ENCODE assay signal across 13 cellular contexts in the genomic region with DNA sequence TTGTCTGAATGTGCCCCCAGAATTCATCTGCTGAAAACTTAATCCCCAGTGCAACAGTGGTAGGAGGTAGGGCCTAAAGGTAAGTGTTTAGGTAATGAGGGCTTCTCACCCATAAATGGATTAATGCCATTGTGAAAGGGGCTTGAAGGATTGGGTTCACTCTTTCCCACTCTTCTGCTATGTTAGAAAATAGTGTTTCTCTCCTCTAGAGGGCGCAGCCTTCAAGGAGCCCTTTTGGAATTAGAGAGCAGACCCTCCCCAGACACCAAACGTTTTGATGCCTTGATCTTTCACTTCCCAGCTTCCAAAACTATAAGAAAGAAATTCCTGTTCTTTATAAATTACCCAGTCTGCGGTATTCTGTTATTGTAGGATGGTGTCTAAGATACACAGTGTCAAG.
A peak's percentile ranks its signal among the peaks of the same experiment; 100 is the strongest.
DNase-seq lines count a peak whose midpoint lies in the region; ATAC-seq and TF ChIP-seq lines count a peak whose summit lies in the region.
"Had no signal": no experiment of that assay in that cellular context is flagged by ENCODE, and none has a peak within 500 bp of the region (broad histone marks: within the 10 kb centered on the region; RNA-seq: fewer than 3 reads in every experiment).

No MANE protein-coding gene starts in this region.

- H2AFZ ChIP-seq in osteoblast (ENCODE audit: low read length), result no peak overlapping the region

- H3K9me3 ChIP-seq in left ventricle myocardium inferior (replicated peaks) (no peaks in the 10 kb centered on the region), right cardiac atrium (ENCODE audit: control insufficient read depth, low read length) (no peaks in the 10 kb centered on the region), left lung (no peaks in the 10 kb centered on the region), osteoblast (ENCODE audit: low read depth, low read length) (peaks cover 3% of the 10 kb centered on the region)
- H3K9me3 ChIP-seq: testis had no signal

- H3K4me3 ChIP-seq in left ventricle myocardium inferior, result no peak overlapping the region
- H3K4me3 ChIP-seq in right cardiac atrium (ENCODE audit: low read length), result no peak overlapping the region
- H3K4me3 ChIP-seq in choroid plexus epithelial cell (ENCODE audit: low read depth, low read length), result no peak overlapping the region
- H3K4me3 ChIP-seq in left lung, result no peak overlapping the region
- no peak overlapping the region for H3K4me3 ChIP-seq in osteoblast (ENCODE audit: insufficient read depth, low read length)
- H3K4me3 ChIP-seq: testis had no signal

- TF ChIP-seq CTCF in left ventricle myocardium inferior (IDR thresholded peaks at IDR 0.05; ENCODE audit: borderline replicate concordance), result peak; percentile 42
- TF ChIP-seq CTCF in choroid plexus epithelial cell (conservative IDR thresholded peaks at IDR 0.05; ENCODE audit: low read depth, low read length), result no peak
- TF ChIP-seq CTCF in left lung (IDR thresholded peaks at IDR 0.05), result peak in 1 of 2 donors; percentile 16
- TF ChIP-seq CTCF in osteoblast (IDR thresholded peaks at IDR 0.05; ENCODE audit: extremely low read depth, low read depth, low read length), result no peak

- H3K36me3 ChIP-seq in left ventricle myocardium inferior (no peaks in the 10 kb centered on the region), left lung (no peaks in the 10 kb centered on the region), osteoblast (ENCODE audit: insufficient read depth, low read length) (no peaks in the 10 kb centered on the region)

- 10% methylated on average over 3 of the region's 3 CpGs for WGBS in right cardiac atrium

- intact Hi-C loops in left ventricle myocardium inferior (cut with micrococcal nuclease) (no loop called here), right cardiac atrium (cut with DNase I) (no loop called here), left lung (cut with DNase I) (no loop called here)

- DNase-seq in left ventricle myocardium inferior, result no peak
- no peak for DNase-seq in right cardiac atrium
- peak; percentile 23 for DNase-seq in NCI-H1694 (lab: John Stamatoyannopoulos, UW)
- DNase-seq in choroid plexus epithelial cell (ENCODE audit: low read depth), result peak; percentile 0
- DNase-seq in left lung, result no peak
- no peak for DNase-seq in osteoblast (ENCODE audit: insufficient read length, low spot score, missing footprints)
- DNase-seq: activated CD4-positive, alpha-beta T cell treated with anti-CD3 and anti-CD28 coated beads for 4 hours; activated naive CD8-positive, alpha-beta T cell treated with anti-CD3 and anti-CD28 coated beads for 36 hours; CD4-positive, CD25-positive, alpha-beta regulatory T cell; effector memory CD8-positive, alpha-beta T cell; testis had no signal

- no peak overlapping the region for H3K4me2 ChIP-seq in osteoblast (ENCODE audit: insufficient read depth, low read length)

- ATAC-seq in right cardiac atrium (no peak), left lung (no peak), HG02852 (IDR thresholded peaks at IDR 0.05; ENCODE audit: unreplicated experiment) (no peak), GM21390 (IDR thresholded peaks at IDR 0.05; ENCODE audit: unreplicated experiment) (no peak)
- ATAC-seq: effector memory CD8-positive, alpha-beta T cell had no signal

- no peaks in the 10 kb centered on the region for H3K4me1 ChIP-seq in left ventricle myocardium inferior
- H3K4me1 ChIP-seq in right cardiac atrium (ENCODE audit: control insufficient read depth, insufficient read depth, low read length), result no peaks in the 10 kb centered on the region
- H3K4me1 ChIP-seq in left lung, result no peaks in the 10 kb centered on the region
- no peaks in the 10 kb centered on the region for H3K4me1 ChIP-seq in osteoblast (ENCODE audit: insufficient read depth, low read length)
- H3K4me1 ChIP-seq: testis had no signal

- H3K79me2 ChIP-seq in osteoblast (ENCODE audit: insufficient read depth, low read length), result no peaks in the 10 kb centered on the region

- H3K27ac ChIP-seq in left ventricle myocardium inferior (replicated peaks) (no peak overlapping the region), right cardiac atrium (ENCODE audit: low read length) (no peak overlapping the region), left lung (no peak overlapping the region), osteoblast (ENCODE audit: low read depth, low read length) (no peak overlapping the region)
- H3K27ac ChIP-seq: testis had no signal

- no peaks in the 10 kb centered on the region for H3K27me3 ChIP-seq in left ventricle myocardium inferior (ENCODE audit: low read depth)
- no peaks in the 10 kb centered on the region for H3K27me3 ChIP-seq in right cardiac atrium (ENCODE audit: control insufficient read depth, insufficient read depth)
- no peaks in the 10 kb centered on the region for H3K27me3 ChIP-seq in left lung
- no peaks in the 10 kb centered on the region for H3K27me3 ChIP-seq in osteoblast (ENCODE audit: insufficient read depth, low read length)
- H3K27me3 ChIP-seq: testis had no signal

- no peaks in the 10 kb centered on the region for H4K20me1 ChIP-seq in osteoblast (ENCODE audit: insufficient read depth, low read length)

Comparison
In these comparisons a context has a peak if more than half of its experiments do, and no peak if none do; other contexts are left out.
1. DNase-seq: peak in NCI-H1694 (single experiment) and choroid plexus epithelial cell (single experiment); none in left ventricle myocardium inferior (single experiment), right cardiac atrium (0 of 3), left lung (0 of 2) and osteoblast (single experiment).